1 cellular context compared by ENCODE assay signal in genomic region chr17:30101686-30102390, GRCh38.
TF ChIP-seq lines count a peak whose summit lies in the region.

No MANE protein-coding gene starts in this region.

TF ChIP-seq in HepG2, 621 proteins besides CTCF, POLR2A, EP300 and RAD21 (continued from another document):
- TF ChIP-seq ZBTB40 (IDR thresholded peaks at IDR 0.05), result no peak
- TF ChIP-seq ZBTB40 (CRISPR knock-in tag; IDR thresholded peaks at IDR 0.05), result no peak
- TF ChIP-seq ZNF562 (CRISPR knock-in tag; IDR thresholded peaks at IDR 0.05; ENCODE audit: borderline replicate concordance), result no peak
- peak; percentile 46; the same call in 1 of the 2 replicates for TF ChIP-seq SOX5 (CRISPR knock-in tag; IDR thresholded peaks at IDR 0.05; ENCODE audit: borderline replicate concordance)
- no peak for TF ChIP-seq STAT6 (CRISPR knock-in tag; IDR thresholded peaks at IDR 0.05; ENCODE audit: borderline replicate concordance)
